Comparison of ENCODE assay signal across 14 cellular contexts in genomic region chr10:132848306-132848705, GRCh38.
DNase-seq lines count a peak whose midpoint lies in the region; ATAC-seq, FAIRE-seq and TF ChIP-seq lines count a peak whose summit lies in the region.
"Had no signal": no experiment of that assay in that cellular context is flagged by ENCODE, and none has a peak within 500 bp of the region (broad histone marks: within the 10 kb centered on the region; RNA-seq: fewer than 3 reads in every experiment).

No MANE protein-coding gene starts in this region.

- H3K79me2 ChIP-seq in H1 (ENCODE audit: control insufficient read depth in 1 of 2, insufficient read depth in 2 of 2, low read length in 2 of 2): no peaks in the 10 kb centered on the region
- H3K79me2 ChIP-seq in parathyroid adenoma: no peaks in the 10 kb centered on the region
- H3K79me2 ChIP-seq in OCI-LY7 (ENCODE audit: insufficient read depth, low read depth, low read length): no peaks in the 10 kb centered on the region

- no peak overlapping the region for H3K56ac ChIP-seq in H1 (replicated peaks; ENCODE audit: insufficient read length, low read depth, low read length)

- H2BK5ac ChIP-seq in H1 (ENCODE audit: low read depth, low read length): no peak overlapping the region

- no peak overlapping the region for H4K5ac ChIP-seq in H1 (ENCODE audit: insufficient read length, low read depth, low read length)

- no peak for TF ChIP-seq CTCF in H1 (IDR thresholded peaks at IDR 0.05; ENCODE audit: control extremely low read depth in 1 of 3, insufficient read depth in 1 of 3, low read depth in 1 of 3, low read length in 3 of 3)
- no peak for TF ChIP-seq CTCF in parathyroid adenoma (IDR thresholded peaks at IDR 0.05)
- TF ChIP-seq CTCF in body of pancreas (IDR thresholded peaks at IDR 0.05): no peak
- TF ChIP-seq CTCF in OCI-LY7 (conservative IDR thresholded peaks at IDR 0.05; ENCODE audit: low read length): no peak

- H2BK12ac ChIP-seq in H1 (ENCODE audit: low read depth, low read length): no peak overlapping the region; the same call in 1 of the 2 replicates

- no peak overlapping the region for H4K8ac ChIP-seq in H1 (ENCODE audit: extremely low read depth, insufficient read depth, low read length)

- H3K36me3 ChIP-seq in H1 (ENCODE audit: control insufficient read depth in 2 of 4, insufficient read depth in 4 of 4, low read length in 3 of 4) (no peaks in the 10 kb centered on the region), parathyroid adenoma (ENCODE audit: control insufficient read depth, insufficient read depth, low read length) (no peaks in the 10 kb centered on the region), body of pancreas (replicated peaks in 1 of 2; ENCODE audit: insufficient read depth in 1 of 2, low read depth in 2 of 2) (no peaks in the 10 kb centered on the region), OCI-LY7 (ENCODE audit: insufficient read depth, low read length) (no peaks in the 10 kb centered on the region)
- H3K36me3 ChIP-seq: pancreas, thoracic aorta had no signal

- H3K9ac ChIP-seq in H1 (replicated peaks in 1 of 4; ENCODE audit: extremely low read depth in 1 of 4, low read depth in 3 of 4, low read length in 3 of 4) (no peak overlapping the region), parathyroid adenoma (no peak overlapping the region)

- BruUV-seq in OCI-LY7 (replicated peaks; lab: Mats Ljungman, UMichigan): no TSS peak

- H3K27me3 ChIP-seq in H1 (replicated peaks in 1 of 4; ENCODE audit: control insufficient read depth in 3 of 4, extremely low read depth in 1 of 4, insufficient read depth in 3 of 4, low read length in 3 of 4) (no peaks in the 10 kb centered on the region), parathyroid adenoma (ENCODE audit: control insufficient read depth, insufficient read depth, low read length) (no peaks in the 10 kb centered on the region), body of pancreas (no peaks in the 10 kb centered on the region)

- no peak overlapping the region for H3K27ac ChIP-seq in H1 (ENCODE audit: low read depth, low read length)
- no peak overlapping the region for H3K27ac ChIP-seq in parathyroid adenoma
- no peak overlapping the region for H3K27ac ChIP-seq in body of pancreas
- H3K27ac ChIP-seq in OCI-LY7 (ENCODE audit: low read depth, low read length, poor library complexity, severe bottlenecking): no peak overlapping the region
- H3K27ac ChIP-seq: pancreas, thoracic aorta had no signal

- no peak for TF ChIP-seq POLR2A in H1 (IDR thresholded peaks at IDR 0.05; ENCODE audit: control extremely low read depth in 1 of 2, low read depth in 2 of 2, low read length in 2 of 2)
- TF ChIP-seq POLR2A in body of pancreas (IDR thresholded peaks at IDR 0.05): no peak

- ATAC-seq in body of pancreas: no peak

- H2BK120ac ChIP-seq in H1 (replicated peaks; ENCODE audit: low read depth, low read length): no peak overlapping the region

- H3K9me3 ChIP-seq in H1 (ENCODE audit: insufficient read depth in 2 of 2, low read depth in 1 of 2, low read length in 1 of 2) (peaks cover 0 to 4% of the 10 kb centered on the region in 2 experiments; a peak in 1 of 4 replicates), parathyroid adenoma (ENCODE audit: control insufficient read depth, low read length) (no peaks in the 10 kb centered on the region), body of pancreas (no peaks in the 10 kb centered on the region), OCI-LY7 (ENCODE audit: low read length) (no peaks in the 10 kb centered on the region)
- H3K9me3 ChIP-seq: pancreas had no signal

- no peak overlapping the region for H2BK15ac ChIP-seq in H1 (ENCODE audit: low read length)

- H4K20me1 ChIP-seq in H1 (replicated peaks in 1 of 2; ENCODE audit: control insufficient read depth in 1 of 2, insufficient read depth in 2 of 2, low read length in 2 of 2) (no peaks in the 10 kb centered on the region), OCI-LY7 (ENCODE audit: insufficient read depth, low read length) (no peaks in the 10 kb centered on the region)

- H3K4me2 ChIP-seq in H1 (ENCODE audit: insufficient read depth in 1 of 2, low read depth in 2 of 2, low read length in 2 of 2): no peak overlapping the region
- peak overlapping the region; percentile 10 for H3K4me2 ChIP-seq in parathyroid adenoma (ENCODE audit: low read length)
- H3K4me2 ChIP-seq in OCI-LY7 (ENCODE audit: low read length): no peak overlapping the region

- H2AFZ ChIP-seq in H1 (ENCODE audit: low read length) (0 out of 2 replicates have a peak overlapping the region, but pooled peaks have one; percentile 34), parathyroid adenoma (no peak overlapping the region), OCI-LY7 (ENCODE audit: low read length) (no peak overlapping the region)

- FAIRE-seq in H1 (lab: Jason Lieb, UNC): no peak
- FAIRE-seq: G401.6, H54, keratinocyte, pancreas had no signal

- 76% methylated on average over 13 of the region's 13 CpGs; no CpG with 5 or more reads in 1 of the 2 experiments for WGBS in H1 (ENCODE audit: extremely low coverage in 1 of 2, insufficient coverage in 1 of 2, insufficient read length in 1 of 2, insufficient replicate concordance in 2 of 2, low coverage in 1 of 2, low lambda C conversion rate in 2 of 2, missing lambda C conversion rate in 1 of 2), 2 experiments
- WGBS in body of pancreas, 2 donors: 2 to 3% methylated on average over 13 of the region's 13 CpGs

- H3K23ac ChIP-seq in H1 (ENCODE audit: insufficient read length): no peak overlapping the region

- H3K4me3 ChIP-seq in H1 (ENCODE audit: extremely low read depth in 1 of 4, insufficient read depth in 2 of 4, low read depth in 3 of 4, low read length in 4 of 4) (no peak overlapping the region), parathyroid adenoma (ENCODE audit: low read depth, low read length) (no peak overlapping the region), body of pancreas (no peak overlapping the region), OCI-LY7 (ENCODE audit: low read depth, low read length, poor library complexity, severe bottlenecking) (no peak overlapping the region)
- H3K4me3 ChIP-seq: pancreas, thoracic aorta had no signal

- 0 out of 2 replicates have a peak overlapping the region, but pooled peaks have one; percentile 7 for H3K18ac ChIP-seq in H1 (ENCODE audit: extremely low read depth, low read length)

- no peak overlapping the region for H2BK20ac ChIP-seq in H1 (ENCODE audit: low read length)

- intact Hi-C loops in body of pancreas (cut with DNase I): no loop called here
- intact Hi-C loops in OCI-LY7 (cut with micrococcal nuclease; ENCODE audit: unreplicated experiment): no loop called here

- H3K23me2 ChIP-seq in H1 (ENCODE audit: low read depth, low read length): no peaks in the 10 kb centered on the region

- no peak for TF ChIP-seq RAD21 in H1 (IDR thresholded peaks at IDR 0.05 in 1 of 2, conservative IDR thresholded peaks at IDR 0.05 in 1 of 2; ENCODE audit: low read depth in 2 of 2, low read length in 2 of 2)

- POLR2A ChIA-PET in H1 (lab: Charles Lee; ENCODE audit: partially characterized antibody): no interaction called here
- POLR2A ChIA-PET in OCI-LY7 (lab: Charles Lee): no interaction called here

- no peaks in the 10 kb centered on the region for H3K9me2 ChIP-seq in OCI-LY7 (ENCODE audit: insufficient read depth, low read length)

- TF ChIP-seq EP300 in H1 (IDR thresholded peaks at IDR 0.05; ENCODE audit: borderline replicate concordance in 1 of 2, low read depth in 2 of 2, low read length in 2 of 2): no peak

- H3K4me1 ChIP-seq in H1 (replicated peaks in 1 of 4; ENCODE audit: control insufficient read depth in 3 of 4, insufficient read depth in 4 of 4, low read length in 3 of 4) (no peaks in the 10 kb centered on the region; a peak in 1 of 7 replicates), parathyroid adenoma (no peaks in the 10 kb centered on the region), body of pancreas (peaks cover 9% of the 10 kb centered on the region), OCI-LY7 (ENCODE audit: insufficient read depth, low read length, poor library complexity, severe bottlenecking) (no peaks in the 10 kb centered on the region)
- H3K4me1 ChIP-seq: pancreas had no signal

- no peak overlapping the region for H3K14ac ChIP-seq in H1 (ENCODE audit: insufficient read length)

- no peak overlapping the region for H3K4ac ChIP-seq in H1 (replicated peaks; ENCODE audit: insufficient read length, low read depth, low read length)

- H4K91ac ChIP-seq in H1 (replicated peaks; ENCODE audit: insufficient read length, low read length): no peak overlapping the region

- DNase-seq in CMK (ENCODE audit: low read depth) (peak; percentile 21), Kasumi-1 (lab: John Stamatoyannopoulos, UW) (peak; percentile 35 to 55), H1 (ENCODE audit: low read depth in 1 of 2, low spot score in 2 of 2) (no peak), UCSD-AML1 (lab: John Stamatoyannopoulos, UW; ENCODE audit: unreplicated experiment) (no peak), body of pancreas (no peak), OCI-LY7 (ENCODE audit: low spot score) (no peak)
- DNase-seq: NCI-H510A treated with DMSO at 0.1 percent for 48 hours; stimulated activated CD4-positive, alpha-beta T cell treated with anti-CD3 and anti-CD28 coated beads, Interleukin-4, amount 100 ng/mL, for 24 hours had no signal

- no peaks in the 10 kb centered on the region for H3K79me1 ChIP-seq in H1 (ENCODE audit: low read depth, low read length)

- H2AK5ac ChIP-seq in H1 (ENCODE audit: low read depth, low read length): no peak overlapping the region

- CTCF ChIA-PET in H1 (lab: Charles Lee; ENCODE audit: partially characterized antibody): interaction anchor here (1.2 to 3.7 kb wide), 3 partner anchors 9 to 45 kb away, joined by 4 to 18 read pairs (median 8); no protein-coding TSS in a partner anchor
- CTCF ChIA-PET in OCI-LY7 (lab: Charles Lee; ENCODE audit: unreplicated experiment): no interaction called here

TF ChIP-seq in H1, 55 proteins besides CTCF, POLR2A, EP300 and RAD21 (continues in another document):
- TF ChIP-seq BRCA1 (IDR thresholded peaks at IDR 0.05; ENCODE audit: low read depth, low read length) (no peak), POU5F1 (IDR thresholded peaks at IDR 0.05; ENCODE audit: low read depth, low read length) (no peak), RNF2 (IDR thresholded peaks at IDR 0.05; ENCODE audit: borderline replicate concordance, low read depth, low read length, missing control alignments, poor library complexity, severe bottlenecking) (no peak), CREB1 (IDR thresholded peaks at IDR 0.05) (no peak), ZNF274 (IDR thresholded peaks at IDR 0.05; ENCODE audit: borderline replicate concordance, extremely low read depth, low read length) (no peak), JUN (IDR thresholded peaks at IDR 0.05; ENCODE audit: low read depth, low read length) (no peak)
- TF ChIP-seq, protein P1, sequence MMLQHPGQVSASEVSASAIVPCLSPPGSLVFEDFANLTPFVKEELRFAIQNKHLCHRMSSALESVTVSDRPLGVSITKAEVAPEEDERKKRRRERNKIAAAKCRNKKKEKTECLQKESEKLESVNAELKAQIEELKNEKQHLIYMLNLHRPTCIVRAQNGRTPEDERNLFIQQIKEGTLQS (IDR thresholded peaks at IDR 0.05; ENCODE audit: insufficient read depth, low read depth, low read length): no peak
- TF ChIP-seq, protein P2, sequence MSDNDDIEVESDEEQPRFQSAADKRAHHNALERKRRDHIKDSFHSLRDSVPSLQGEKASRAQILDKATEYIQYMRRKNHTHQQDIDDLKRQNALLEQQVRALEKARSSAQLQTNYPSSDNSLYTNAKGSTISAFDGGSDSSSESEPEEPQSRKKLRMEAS (IDR thresholded peaks at IDR 0.05): no peak

Comparison
In these comparisons a context has a peak if more than half of its experiments do, and no peak if none do; other contexts are left out.
1. DNase-seq: peak in CMK (single experiment) and Kasumi-1 (2 of 2); none in H1 (0 of 2), UCSD-AML1 (single experiment), body of pancreas (0 of 4) and OCI-LY7 (single experiment).